In the genomic region with DNA sequence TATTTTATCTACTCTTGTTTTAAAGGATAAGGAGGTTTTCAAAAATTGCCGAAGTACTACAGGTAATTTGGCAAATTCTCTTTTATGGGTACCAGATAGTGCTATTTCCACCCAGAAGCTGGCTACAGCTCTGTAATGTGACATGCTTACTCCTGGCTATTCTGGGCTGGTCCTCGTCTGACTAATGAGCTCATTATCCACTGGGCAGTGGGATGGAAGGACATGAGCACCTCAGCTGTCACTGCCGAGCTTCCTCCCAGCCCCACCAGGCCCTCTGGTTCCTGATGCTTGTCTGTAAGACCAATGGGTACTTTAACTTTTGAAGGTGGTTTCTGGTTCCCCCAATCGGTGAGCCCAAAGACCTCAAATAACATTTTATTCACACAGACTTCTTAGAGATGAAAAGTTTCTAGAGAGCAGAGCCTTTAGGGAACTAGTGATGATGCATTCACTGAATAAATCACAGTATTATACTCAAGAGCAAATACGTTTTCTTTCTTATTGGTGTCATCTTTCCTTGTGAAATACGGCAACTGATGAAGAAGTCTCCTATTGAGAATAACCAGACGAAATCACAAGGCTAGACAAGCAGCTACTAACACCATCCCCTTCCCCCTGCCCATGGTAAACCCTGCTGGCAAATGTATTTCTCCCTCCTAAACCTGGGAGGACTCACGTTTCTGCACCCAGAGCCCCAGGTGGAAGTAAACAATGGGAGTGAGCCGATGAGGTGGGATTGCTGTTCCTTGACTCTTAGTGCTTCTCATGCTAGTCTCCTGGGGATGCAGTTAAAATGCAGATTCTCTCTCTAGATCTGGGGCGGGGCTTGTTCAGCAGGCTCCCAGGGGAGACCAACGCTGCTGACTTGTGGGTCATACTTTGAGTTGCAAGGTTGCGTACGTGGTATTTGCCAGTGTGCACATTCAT, we compare ENCODE assay signal across 18 cellular contexts.
DNase-seq lines count a peak whose midpoint lies in the region; ATAC-seq and TF ChIP-seq lines count a peak whose summit lies in the region.
"Had no signal": no experiment of that assay in that cellular context is flagged by ENCODE, and none has a peak within 500 bp of the region (broad histone marks: within the 10 kb centered on the region; RNA-seq: fewer than 3 reads in every experiment).

No MANE protein-coding gene starts in this region.

- no peaks in the 10 kb centered on the region for H3K79me2 ChIP-seq in H9 (ENCODE audit: insufficient read depth, low read length)
- no peaks in the 10 kb centered on the region for H3K79me2 ChIP-seq in smooth muscle cell (ENCODE audit: low read depth)
- H3K79me2 ChIP-seq: parathyroid adenoma had no signal

- no peak overlapping the region for H2BK20ac ChIP-seq in H9 (ENCODE audit: low read depth, low read length, poor library complexity, severe bottlenecking)

- no peak overlapping the region for H3K27ac ChIP-seq in H9 (ENCODE audit: insufficient read length, low read depth, low read length)
- H3K27ac ChIP-seq in ascending aorta, result peak overlapping the region; percentile 31 to 66
- peak overlapping the region; percentile 87 for H3K27ac ChIP-seq in smooth muscle cell (ENCODE audit: low read depth)
- H3K27ac ChIP-seq: parathyroid adenoma had no signal

- no peak overlapping the region for H2AK5ac ChIP-seq in H9 (ENCODE audit: insufficient read length, low read length)

- no peak overlapping the region for H3K23ac ChIP-seq in H9 (ENCODE audit: insufficient read length, low read depth, low read length)

- TF ChIP-seq CTCF in H9 (conservative IDR thresholded peaks at IDR 0.05) (no peak), ascending aorta (IDR thresholded peaks at IDR 0.05) (no peak), smooth muscle cell (IDR thresholded peaks at IDR 0.05; ENCODE audit: borderline replicate concordance, insufficient read depth, poor library complexity, severe bottlenecking) (no peak)

- no peak overlapping the region for H3K14ac ChIP-seq in H9 (ENCODE audit: insufficient read depth, low read length)

- ATAC-seq in GM18873 (IDR thresholded peaks at IDR 0.05; ENCODE audit: low FRiP score, unreplicated experiment), result no peak
- ATAC-seq: HCT116; naive thymus-derived CD4-positive, alpha-beta T cell had no signal

- H3K27me3 Mint-ChIP-seq in H9 (ENCODE audit: low read depth), result no peaks in the 10 kb centered on the region

- no peak overlapping the region for H2BK5ac ChIP-seq in H9 (ENCODE audit: insufficient read length, low read length)

- peaks cover 23 to 27% of the 10 kb centered on the region in 2 experiments for H3K4me1 Mint-ChIP-seq in H9

- H3K18ac ChIP-seq in H9 (ENCODE audit: insufficient read length, low read depth, low read length), result no peak overlapping the region

- no peak overlapping the region for H2BK12ac ChIP-seq in H9 (ENCODE audit: insufficient read length, low read depth, low read length)

- DNase-seq in H9 (peak; percentile 51), ascending aorta (ENCODE audit: low spot score in 2 of 2) (no peak), smooth muscle cell (lab: John Stamatoyannopoulos, UW; ENCODE audit: unreplicated experiment) (no peak), NCI-H146 treated with DMSO at 0.1 percent for 48 hours (lab: John Stamatoyannopoulos, UW; ENCODE audit: unreplicated experiment) (no peak)
- no peak for DNase-seq in effector CD8-positive, alpha-beta T cell (lab: John Stamatoyannopoulos, UW)
- DNase-seq: activated CD4-positive, alpha-beta T cell treated with anti-CD3 and anti-CD28 coated beads for 4 hours; CD4-positive, alpha-beta memory T cell; foreskin melanocyte; naive thymus-derived CD4-positive, alpha-beta T cell; NCI-H1694 treated with DMSO at 0.1 percent for 48 hours; small intestine; stimulated activated CD4-positive, alpha-beta T cell treated with anti-CD3 and anti-CD28 coated beads, Interleukin-4, amount 100 ng/mL, for 4 hours had no signal

- H3K9me3 ChIP-seq in H9 (ENCODE audit: control insufficient read depth, low read depth, low read length) (no peaks in the 10 kb centered on the region), ascending aorta (no peaks in the 10 kb centered on the region), iPS-18c (ENCODE audit: control insufficient read depth, insufficient read depth, low read length) (no peaks in the 10 kb centered on the region), smooth muscle cell (replicated peaks; ENCODE audit: low read depth) (no peaks in the 10 kb centered on the region)
- H3K9me3 ChIP-seq: breast epithelium had no signal

- no peak overlapping the region for H3T11ph ChIP-seq in H9 (ENCODE audit: low read length)

- H4K5ac ChIP-seq in H9 (ENCODE audit: insufficient read length, low read depth, low read length), result no peak overlapping the region

- no peaks in the 10 kb centered on the region; a peak in 1 of 5 replicates for H3K9me3 Mint-ChIP-seq in H9
- H3K9me3 Mint-ChIP-seq: CD4-positive, alpha-beta memory T cell; dendritic cell treated with granulocyte-macrophage colony-stimulating factor and Interleukin-4, amounts not matched to agents 40 ng/mL and 50 ng/mL, for 4 days; naive thymus-derived CD4-positive, alpha-beta T cell had no signal

- H3K4me3 Mint-ChIP-seq in H9, result no peak overlapping the region
- H3K4me3 Mint-ChIP-seq: CD4-positive, alpha-beta memory T cell; dendritic cell treated with granulocyte-macrophage colony-stimulating factor and Interleukin-4, amounts not matched to agents 40 ng/mL and 50 ng/mL, for 4 days; naive thymus-derived CD4-positive, alpha-beta T cell had no signal

- no peak overlapping the region for H2BK120ac ChIP-seq in H9 (ENCODE audit: low read depth, low read length, poor library complexity, severe bottlenecking)

- H3K9ac ChIP-seq in H9 (ENCODE audit: extremely low read depth, insufficient read length, low read length), result no peak overlapping the region
- no peak overlapping the region for H3K9ac ChIP-seq in smooth muscle cell (ENCODE audit: low read depth)
- H3K9ac ChIP-seq: parathyroid adenoma had no signal

- H2BK15ac ChIP-seq in H9 (ENCODE audit: low read depth, low read length), result no peak overlapping the region

- H3K56ac ChIP-seq in H9 (ENCODE audit: insufficient read length, low read depth, low read length), result no peak overlapping the region

- H3K23me2 ChIP-seq in H9 (ENCODE audit: insufficient read length, low read depth, low read length, poor library complexity, severe bottlenecking), result no peaks in the 10 kb centered on the region

- H3K27me3 ChIP-seq in H9 (ENCODE audit: insufficient read depth, low read length), result no peaks in the 10 kb centered on the region
- H3K27me3 ChIP-seq in ascending aorta, result no peaks in the 10 kb centered on the region
- H3K27me3 ChIP-seq in smooth muscle cell (ENCODE audit: low read depth), result no peaks in the 10 kb centered on the region
- H3K27me3 ChIP-seq: breast epithelium had no signal

- H3K4me3 ChIP-seq in ascending aorta (no peak overlapping the region), iPS-18c (ENCODE audit: insufficient read depth, low read depth, low read length) (peak overlapping the region; percentile 28; the same call in 1 of the 2 replicates), smooth muscle cell (no peak overlapping the region)
- H3K4me3 ChIP-seq: breast epithelium had no signal

- H3F3A ChIP-seq in smooth muscle cell (ENCODE audit: low read depth), result peaks cover 28% of the 10 kb centered on the region

- WGBS in H9 (ENCODE audit: extremely low coverage, insufficient read length, low lambda C conversion rate), result no CpG with 5 or more reads among the region's 13 CpGs
- 65% methylated on average over 13 of the region's 13 CpGs for WGBS in smooth muscle cell (ENCODE audit: low lambda C conversion rate)

- H3K4me1 ChIP-seq in H9 (ENCODE audit: insufficient read depth, low read length), result no peaks in the 10 kb centered on the region; the same call in 1 of the 2 replicates
- H3K4me1 ChIP-seq in ascending aorta, result peaks cover 0 to 45% of the 10 kb centered on the region in 2 donors
- H3K4me1 ChIP-seq in smooth muscle cell (ENCODE audit: low read depth), result peaks cover 10% of the 10 kb centered on the region
- H3K4me1 ChIP-seq: breast epithelium had no signal

- no peaks in the 10 kb centered on the region for H3K36me3 Mint-ChIP-seq in H9 (ENCODE audit: insufficient read depth in 1 of 3, low read depth in 3 of 3)
- H3K36me3 Mint-ChIP-seq: CD4-positive, alpha-beta memory T cell; naive thymus-derived CD4-positive, alpha-beta T cell had no signal

- H2AFZ ChIP-seq in H9 (ENCODE audit: low read length) (no peak overlapping the region), smooth muscle cell (ENCODE audit: low read depth) (no peak overlapping the region)
- H2AFZ ChIP-seq: parathyroid adenoma had no signal

- H3K4me2 ChIP-seq in H9 (ENCODE audit: insufficient read depth, insufficient read length, low read length) (no peak overlapping the region), smooth muscle cell (no peak overlapping the region)

- no peak overlapping the region for H3K4ac ChIP-seq in H9 (ENCODE audit: low read depth, low read length)

- no peaks in the 10 kb centered on the region for H3K36me3 ChIP-seq in ascending aorta
- no peaks in the 10 kb centered on the region for H3K36me3 ChIP-seq in smooth muscle cell (ENCODE audit: low read depth)
- H3K36me3 ChIP-seq: breast epithelium had no signal

- intact Hi-C loops in ascending aorta (cut with DNase I), result loop anchor here (2.0 to 5.0 kb wide), 2 partner anchors 28 to 82 kb away; partner anchors contain the start of gene SLC22A3

- no peaks in the 10 kb centered on the region for H3K79me1 ChIP-seq in H9 (ENCODE audit: insufficient read depth, low read depth, low read length, poor library complexity, severe bottlenecking)

- no peak overlapping the region for H4K91ac ChIP-seq in H9 (ENCODE audit: insufficient read length, low read depth, low read length)

- H3K27ac Mint-ChIP-seq in H9, result peak overlapping the region; percentile 20 to 59 (median 20); a peak in 4 of 7 replicates
- H3K27ac Mint-ChIP-seq: dendritic cell treated with granulocyte-macrophage colony-stimulating factor and Interleukin-4, amounts not matched to agents 40 ng/mL and 50 ng/mL, for 4 days; naive thymus-derived CD4-positive, alpha-beta T cell had no signal

- no peak overlapping the region for H4K8ac ChIP-seq in H9 (replicated peaks; ENCODE audit: insufficient read length, low read depth, low read length)

- H4K20me1 ChIP-seq in H9 (ENCODE audit: control insufficient read depth, insufficient read depth, insufficient read length), result no peaks in the 10 kb centered on the region
- no peaks in the 10 kb centered on the region for H4K20me1 ChIP-seq in smooth muscle cell (ENCODE audit: low read depth)
